In the genomic region with DNA sequence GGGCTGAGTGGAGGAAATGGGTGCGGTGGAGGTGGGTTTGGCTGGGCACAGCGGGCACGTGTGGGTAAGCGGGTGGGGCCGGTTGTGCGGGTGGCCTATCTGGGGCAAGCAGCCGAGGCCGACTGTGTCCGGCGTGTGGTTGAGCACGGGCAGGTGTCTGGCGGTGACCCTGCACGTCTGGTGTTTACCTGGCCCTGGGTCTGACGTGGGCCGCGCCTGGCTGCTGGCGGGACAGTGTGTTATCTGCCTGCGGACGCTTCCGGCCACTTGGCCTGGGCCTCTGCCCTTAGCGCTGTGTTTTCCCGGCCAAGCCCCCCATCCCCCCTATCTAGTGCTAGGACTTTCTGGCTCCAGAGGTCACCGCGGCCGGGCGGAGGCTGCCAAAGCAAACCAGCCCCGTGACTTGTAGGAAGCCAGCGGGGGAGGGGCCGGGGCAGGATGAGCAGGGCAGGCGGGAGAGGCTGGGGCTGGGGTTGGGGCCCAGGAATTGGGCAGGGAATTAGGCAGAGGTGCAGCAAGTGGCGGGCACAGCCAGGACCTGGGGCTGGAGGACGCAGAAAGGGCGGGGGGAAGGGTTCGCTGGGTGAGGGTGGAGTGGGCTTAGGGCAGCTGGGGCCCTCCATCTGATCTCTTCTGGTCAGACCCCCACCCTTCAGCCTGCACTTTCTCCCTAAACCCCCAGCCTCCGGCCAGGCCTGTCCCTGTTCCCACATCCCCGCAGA, we compare ENCODE assay signal across 9 cellular contexts. TPM values are rescaled to one million over a fixed set of nuclear protein-coding genes. Genes with fewer than 3 reads are reported as not detected.
A peak's percentile ranks its signal among the peaks of the same experiment; 100 is the strongest.
DNase-seq lines count a peak whose midpoint lies in the region; ATAC-seq and TF ChIP-seq lines count a peak whose summit lies in the region.
"Had no signal": no experiment of that assay in that cellular context is flagged by ENCODE, and none has a peak within 500 bp of the region (broad histone marks: within the 10 kb centered on the region; RNA-seq: fewer than 3 reads in every experiment).

No MANE protein-coding gene starts in this region.

- H3K23ac ChIP-seq in H9 (ENCODE audit: insufficient read length, low read depth, low read length): no peak overlapping the region

- CTCF ChIA-PET in activated naive CD4-positive, alpha-beta T cell treated with anti-CD3 and anti-CD28 coated beads, Interleukin-2, amount 10 ng/mL, durations not matched to agents 7 days and 5 days (lab: Charles Lee): no interaction called here

- H2BK5ac ChIP-seq in H9 (ENCODE audit: insufficient read length, low read length): no peak overlapping the region

- H3K9ac ChIP-seq in H9 (ENCODE audit: extremely low read depth, insufficient read length, low read length): no peak overlapping the region

- H3K4me3 Mint-ChIP-seq in H9: peak overlapping the region; percentile 51 to 82
- peak overlapping the region; percentile 42 for H3K4me3 Mint-ChIP-seq in activated naive CD4-positive, alpha-beta T cell treated with anti-CD3 and anti-CD28 coated beads, Interleukin-2, amount 10 ng/mL, durations not matched to agents 7 days and 5 days

- H3K23me2 ChIP-seq in H9 (ENCODE audit: insufficient read length, low read depth, low read length, poor library complexity, severe bottlenecking): peaks cover 10% of the 10 kb centered on the region

- H2AK5ac ChIP-seq in H9 (ENCODE audit: insufficient read length, low read length): no peak overlapping the region

- H3K9me3 ChIP-seq in H9 (ENCODE audit: control insufficient read depth, low read depth, low read length) (no peaks in the 10 kb centered on the region), right cardiac atrium (ENCODE audit: control insufficient read depth, low read length) (no peaks in the 10 kb centered on the region)

- peak overlapping the region; percentile 77 to 91 (median 91); a peak in 6 of 7 replicates for H3K27ac Mint-ChIP-seq in H9
- no peak overlapping the region for H3K27ac Mint-ChIP-seq in activated naive CD4-positive, alpha-beta T cell treated with anti-CD3 and anti-CD28 coated beads, Interleukin-2, amount 10 ng/mL, durations not matched to agents 7 days and 5 days

- no peak overlapping the region for H3K4ac ChIP-seq in H9 (ENCODE audit: low read depth, low read length)

- no peak overlapping the region for H4K91ac ChIP-seq in H9 (ENCODE audit: insufficient read length, low read depth, low read length)

- peak; percentile 15; the same call in 1 of the 3 replicates for TF ChIP-seq CTCF in H9 (conservative IDR thresholded peaks at IDR 0.05)

- no peak overlapping the region for H3K27ac ChIP-seq in H9 (ENCODE audit: insufficient read length, low read depth, low read length)
- H3K27ac ChIP-seq in right cardiac atrium (ENCODE audit: low read length): peak overlapping the region; percentile 37

- no peak overlapping the region for H3K56ac ChIP-seq in H9 (ENCODE audit: insufficient read length, low read depth, low read length)

- H3K27me3 Mint-ChIP-seq in H9 (ENCODE audit: low read depth): peaks cover 2% of the 10 kb centered on the region; the same call in 1 of the 2 replicates
- peaks cover 76% of the 10 kb centered on the region for H3K27me3 Mint-ChIP-seq in activated naive CD4-positive, alpha-beta T cell treated with anti-CD3 and anti-CD28 coated beads, Interleukin-2, amount 10 ng/mL, durations not matched to agents 7 days and 5 days

- H3K79me1 ChIP-seq in H9 (ENCODE audit: insufficient read depth, low read depth, low read length, poor library complexity, severe bottlenecking): no peaks in the 10 kb centered on the region

- H3K79me2 ChIP-seq in H9 (ENCODE audit: insufficient read depth, low read length): no peaks in the 10 kb centered on the region

- peaks cover 4% of the 10 kb centered on the region for H4K20me1 ChIP-seq in H9 (ENCODE audit: control insufficient read depth, insufficient read depth, insufficient read length)

- peaks cover 39 to 54% of the 10 kb centered on the region in 2 experiments for H3K4me1 Mint-ChIP-seq in H9
- H3K4me1 Mint-ChIP-seq in activated naive CD4-positive, alpha-beta T cell treated with anti-CD3 and anti-CD28 coated beads, Interleukin-2, amount 10 ng/mL, durations not matched to agents 7 days and 5 days: peaks cover 27% of the 10 kb centered on the region

- no peak overlapping the region for H3K4me3 ChIP-seq in right cardiac atrium (ENCODE audit: low read length)

- no peaks in the 10 kb centered on the region for H3K27me3 ChIP-seq in H9 (ENCODE audit: insufficient read depth, low read length)
- H3K27me3 ChIP-seq in right cardiac atrium (ENCODE audit: control insufficient read depth, insufficient read depth): no peaks in the 10 kb centered on the region

- no peaks in the 10 kb centered on the region; a peak in 3 of 7 replicates for H3K36me3 Mint-ChIP-seq in H9 (ENCODE audit: insufficient read depth in 1 of 3, low read depth in 3 of 3)
- no peaks in the 10 kb centered on the region for H3K36me3 Mint-ChIP-seq in activated naive CD4-positive, alpha-beta T cell treated with anti-CD3 and anti-CD28 coated beads, Interleukin-2, amount 10 ng/mL, durations not matched to agents 7 days and 5 days

- DNase-seq in H9 (peak; percentile 87), right cardiac atrium (peak; percentile 94 to 98 (median 98)), posterior vena cava (ENCODE audit: low spot score) (peak; percentile 97), inferior parietal cortex (ENCODE audit: extremely low spot score) (no peak), NCI-H526 treated with DMSO at 0.1 percent for 48 hours (lab: John Stamatoyannopoulos, UW) (no peak), NCI-H2227 (lab: John Stamatoyannopoulos, UW; ENCODE audit: unreplicated experiment) (no peak)
- peak; percentile 47 for DNase-seq in activated naive CD4-positive, alpha-beta T cell treated with anti-CD3 and anti-CD28 coated beads, Interleukin-2, amount 10 ng/mL, durations not matched to agents 7 days and 5 days
- no peak for DNase-seq in NK-92 treated with Interleukin-12 subunit alpha and Interleukin-12 subunit beta, amount 100 ng/mL, for 24 hours (lab: John Stamatoyannopoulos, UW)

- peak overlapping the region; percentile 60 for H3K14ac ChIP-seq in H9 (ENCODE audit: insufficient read depth, low read length)

- H3K4me1 ChIP-seq in H9 (ENCODE audit: insufficient read depth, low read length): peaks cover 5% of the 10 kb centered on the region; the same call in 1 of the 2 replicates
- H3K4me1 ChIP-seq in right cardiac atrium (ENCODE audit: control insufficient read depth, insufficient read depth, low read length): peaks cover 14% of the 10 kb centered on the region

- H2AFZ ChIP-seq in H9 (ENCODE audit: low read length): no peak overlapping the region

- no peaks in the 10 kb centered on the region for H3K9me3 Mint-ChIP-seq in H9
- no peaks in the 10 kb centered on the region for H3K9me3 Mint-ChIP-seq in activated naive CD4-positive, alpha-beta T cell treated with anti-CD3 and anti-CD28 coated beads, Interleukin-2, amount 10 ng/mL, durations not matched to agents 7 days and 5 days

- no CpG with 5 or more reads among the region's 36 CpGs for WGBS in H9 (ENCODE audit: extremely low coverage, insufficient read length, low lambda C conversion rate)
- 7% methylated on average over 36 of the region's 36 CpGs for WGBS in right cardiac atrium

- H2BK120ac ChIP-seq in H9 (ENCODE audit: low read depth, low read length, poor library complexity, severe bottlenecking): no peak overlapping the region

- H2BK15ac ChIP-seq in H9 (ENCODE audit: low read depth, low read length): no peak overlapping the region

- peak; percentile 82 to 83 for ATAC-seq in right cardiac atrium

- no peak overlapping the region for H4K8ac ChIP-seq in H9 (replicated peaks; ENCODE audit: insufficient read length, low read depth, low read length)

- peak overlapping the region; percentile 48 for H3K18ac ChIP-seq in H9 (ENCODE audit: insufficient read length, low read depth, low read length)

- no peak overlapping the region for H4K5ac ChIP-seq in H9 (ENCODE audit: insufficient read length, low read depth, low read length)

- H3T11ph ChIP-seq in H9 (ENCODE audit: low read length): no peak overlapping the region

- intact Hi-C loops in right cardiac atrium (cut with DNase I) (no loop called here), posterior vena cava (cut with DNase I) (no loop called here)

- H2BK20ac ChIP-seq in H9 (ENCODE audit: low read depth, low read length, poor library complexity, severe bottlenecking): no peak overlapping the region

- H2BK12ac ChIP-seq in H9 (ENCODE audit: insufficient read length, low read depth, low read length): no peak overlapping the region

- H3K4me2 ChIP-seq in H9 (ENCODE audit: insufficient read depth, insufficient read length, low read length): peak overlapping the region; percentile 16

RNA-seq across cellular contexts. Expression of gene HPN, which starts 0.5 kb away (rescaled TPM):
- 9.3 and 10.6 TPM in 2 replicates for total RNA-seq in H9 (2021)
- 1 to 10 TPM; 3.9 to 7.0 (median 5.0) TPM for total RNA-seq in right cardiac atrium
- 1.5 TPM for polyA plus RNA-seq in right cardiac atrium
- total RNA-seq in posterior vena cava: 1 to 10 TPM in 1 of 2 donors, under 1 TPM in 1; 1.00 to 1.7 TPM
- total RNA-seq: bronchial epithelial cell had no signal

RNA-seq across cellular contexts. Expression of gene SCN1B, which starts 10.7 kb away (rescaled TPM):
- 3.8 TPM in 2 replicates for total RNA-seq in H9 (2021)
- 100 to 1,000 TPM in 1 of 4 donors, 10 to 100 TPM in 3; 74.3 to 134 (median 87.1) TPM for total RNA-seq in right cardiac atrium
- polyA plus RNA-seq in right cardiac atrium: 89.1 TPM
- total RNA-seq in posterior vena cava: 10 to 100 TPM; 30.8 to 42.4 TPM

RNA-seq across cellular contexts. Expression of gene GRAMD1A, which starts 40.9 kb away (rescaled TPM):
- 125 and 126 TPM in 2 replicates for total RNA-seq in H9 (2021)
- total RNA-seq in right cardiac atrium: 10 to 100 TPM; 27.9 to 37.4 (median 32.7) TPM
- polyA plus RNA-seq in right cardiac atrium: 32.0 TPM
- total RNA-seq in posterior vena cava: 10 to 100 TPM; 83.0 to 87.0 TPM

Comparison
In these comparisons a context has a peak if more than half of its experiments do, and no peak if none do; other contexts are left out.
1. DNase-seq: peak in H9 (single experiment), activated naive CD4-positive, alpha-beta T cell treated with anti-CD3 and anti-CD28 coated beads, Interleukin-2, amount 10 ng/mL, durations not matched to agents 7 days and 5 days (single experiment), right cardiac atrium (3 of 3) and posterior vena cava (single experiment); none in inferior parietal cortex (single experiment), NCI-H526 treated with DMSO at 0.1 percent for 48 hours (single experiment), NK-92 treated with Interleukin-12 subunit alpha and Interleukin-12 subunit beta, amount 100 ng/mL, for 24 hours (single experiment) and NCI-H2227 (single experiment).